Comparison of ENCODE assay signal across 11 cellular contexts in genomic region chr1:109932679-109933078, GRCh38.
"Had no signal": no experiment of that assay in that cellular context is flagged by ENCODE, and none has a peak within 500 bp of the region (broad histone marks: within the 10 kb centered on the region; RNA-seq: fewer than 3 reads in every experiment).

No MANE protein-coding gene starts in this region.

- H3K27me3 ChIP-seq: cardiac muscle cell, heart left ventricle, pancreas, thyroid gland, vagina had no signal

- H3K27ac ChIP-seq: heart left ventricle, VCaP had no signal

- DNase-seq: activated naive CD4-positive, alpha-beta T cell; activated T-cell treated with anti-CD3 and anti-CD28 coated beads, Interleukin-2, amount 50 U/mL, for 48 hours; effector CD4-positive, alpha-beta T cell; heart left ventricle; stimulated activated CD4-positive, alpha-beta T cell treated with anti-CD3 and anti-CD28 coated beads, Interleukin-4, amount 100 ng/mL, for 4 hours; thyroid gland had no signal

- H3K4me3 ChIP-seq: cardiac muscle cell, heart left ventricle, pancreas, skin epidermis, thyroid gland, vagina had no signal

- H3K9me3 ChIP-seq: pancreas, thyroid gland, vagina had no signal

- H3K36me3 ChIP-seq: cardiac muscle cell, pancreas had no signal

- ATAC-seq: heart left ventricle, pancreas had no signal
